8 cellular contexts compared by ENCODE assay signal in genomic region chr19:11346104-11346940, GRCh38. TPM values are rescaled to one million over a fixed set of nuclear protein-coding genes. Genes with fewer than 3 reads are reported as not detected.
DNase-seq lines count a peak whose midpoint lies in the region; ATAC-seq and TF ChIP-seq lines count a peak whose summit lies in the region.

Gene CCDC159, plus strand, starts transcription at chr19:11346519. Its CDS starts 88 bp downstream, at chr19:11346607.
Gene TMEM205, minus strand, starts transcription at chr19:11346268. Its CDS starts 649 bp downstream, at chr19:11345619.

- DNase-seq in CD4-positive, alpha-beta T cell: peak; percentile 96 to 99 (median 98)
- DNase-seq in NCI-H82 (lab: John Stamatoyannopoulos, UW) (peak; percentile 99), dorsolateral prefrontal cortex (peak; percentile 96 to 99 (median 99))
- DNase-seq in activated CD4-positive, alpha-beta memory T cell treated with anti-CD3 and anti-CD28 coated beads for 36 hours: peak; percentile 100
- DNase-seq in stimulated activated CD4-positive, alpha-beta T cell treated with anti-CD3 and anti-CD28 coated beads, Interleukin-4, amount 100 ng/mL, for 24 hours: peak; percentile 99

- peaks cover 3 to 9% (median 4%) of the 10 kb centered on the region in 4 donors for H3K36me3 ChIP-seq in liver (ENCODE audit: control insufficient read depth in 4 of 4, insufficient read depth in 3 of 4, low read depth in 1 of 4, low read length in 3 of 4)

- H3K9ac ChIP-seq in liver (ENCODE audit: low read depth in 1 of 2, low read length in 2 of 2): peak within 1 kb of the TSS; percentile 86 to 91

- peak within 1 kb of the TSS; percentile 74 for H3K27ac Mint-ChIP-seq in CD4-positive, alpha-beta T cell
- peak within 1 kb of the TSS; percentile 85 for H3K27ac Mint-ChIP-seq in activated CD4-positive, alpha-beta memory T cell treated with anti-CD3 and anti-CD28 coated beads for 36 hours

- H3K4me3 ChIP-seq in dorsolateral prefrontal cortex: peak within 1 kb of the TSS; percentile 39 to 94 (median 82)
- H3K4me3 ChIP-seq in liver (ENCODE audit: low read depth in 1 of 3, low read length in 3 of 3): peak within 1 kb of the TSS; percentile 58 to 96 (median 84)

- POLR2A ChIA-PET in CD4-positive, alpha-beta T cell (lab: Charles Lee): interaction anchor here (0.6 to 4.5 kb wide), 6 partner anchors 15 to 182 kb away, joined by 3 to 86 read pairs (median 4); partner anchors contain the start of genes ECSIT, PRKCSH and SWSAP1
- POLR2A ChIA-PET in activated CD4-positive, alpha-beta memory T cell treated with anti-CD3 and anti-CD28 coated beads for 36 hours (lab: Charles Lee): interaction anchor here (0.5 to 1.9 kb wide), 6 partner anchors 22 to 257 kb away, joined by 3 to 10 read pairs (median 3); partner anchors contain the start of genes LDLR and SWSAP1

- H3K4me3 Mint-ChIP-seq in CD4-positive, alpha-beta T cell: peak within 1 kb of the TSS; percentile 89
- H3K4me3 Mint-ChIP-seq in activated CD4-positive, alpha-beta memory T cell treated with anti-CD3 and anti-CD28 coated beads for 36 hours: peak within 1 kb of the TSS; percentile 80

- intact Hi-C loops in CD4-positive, alpha-beta T cell (cut with DNase I, micrococcal nuclease): loop anchor here (1.0 to 2.0 kb wide), 4 partner anchors 26 to 89 kb away; partner anchors contain the start of genes ODAD3 (in 2 of the 2) and PRKCSH (in 2 of the 2)
- intact Hi-C loops in activated CD4-positive, alpha-beta memory T cell treated with anti-CD3 and anti-CD28 coated beads for 36 hours (cut with micrococcal nuclease): loop anchor here (1.0 kb wide), 2 partner anchors 9 to 28 kb away; partner anchors contain the start of genes PLPPR2 and SWSAP1
- intact Hi-C loops in dorsolateral prefrontal cortex (cut with DNase I): loop anchor here (2.0 to 5.0 kb wide), 3 partner anchors 28 to 54 kb away; partner anchors contain the start of genes EPOR (in 1 of the 2) and SWSAP1 (in 1 of the 2)

- CTCF ChIA-PET in CD4-positive, alpha-beta T cell (lab: Charles Lee): interaction anchor here (0.7 to 2.6 kb wide), 5 partner anchors 35 to 136 kb away, joined by 3 to 19 read pairs (median 5); partner anchors contain the start of genes ODAD3 and PRKCSH
- CTCF ChIA-PET in activated CD4-positive, alpha-beta memory T cell treated with anti-CD3 and anti-CD28 coated beads for 36 hours (lab: Charles Lee): interaction anchor here (0.9 to 2.4 kb wide), 7 partner anchors 22 to 136 kb away, joined by 3 to 15 read pairs (median 7); partner anchors contain the start of gene SWSAP1

- H3K27ac ChIP-seq in CD4-positive, alpha-beta T cell (ENCODE audit: low read depth, low read length): peak within 1 kb of the TSS; percentile 36
- H3K27ac ChIP-seq in dorsolateral prefrontal cortex: peak within 1 kb of the TSS in 58 of 59 donors; percentile 13 to 93 (median 83)
- H3K27ac ChIP-seq in liver (ENCODE audit: low read depth in 1 of 2, low read length in 2 of 2): peak within 1 kb of the TSS; percentile 81 to 83

- peaks cover 6% of the 10 kb centered on the region for H3K9me3 ChIP-seq in CD4-positive, alpha-beta T cell (ENCODE audit: control insufficient read depth, low read length)
- no peaks in the 10 kb centered on the region for H3K9me3 ChIP-seq in liver (ENCODE audit: control insufficient read depth in 4 of 4, low read length in 3 of 4)

- H3K27me3 Mint-ChIP-seq in CD4-positive, alpha-beta T cell: no peaks in the 10 kb centered on the region
- H3K27me3 Mint-ChIP-seq in activated CD4-positive, alpha-beta memory T cell treated with anti-CD3 and anti-CD28 coated beads for 36 hours: no peaks in the 10 kb centered on the region

- H3K4me1 ChIP-seq in liver (ENCODE audit: control insufficient read depth in 4 of 4, insufficient read depth in 4 of 4, low read length in 3 of 4): peaks cover 0 to 27% (median 22%) of the 10 kb centered on the region in 4 donors

- WGBS in liver: under 1% methylated on average over 50 of the region's 50 CpGs

- H3K4me1 Mint-ChIP-seq in CD4-positive, alpha-beta T cell (ENCODE audit: low read depth): peaks cover 28% of the 10 kb centered on the region
- peaks cover 25% of the 10 kb centered on the region for H3K4me1 Mint-ChIP-seq in activated CD4-positive, alpha-beta memory T cell treated with anti-CD3 and anti-CD28 coated beads for 36 hours (ENCODE audit: low read depth)

- peak; percentile 98 for ATAC-seq in CD4-positive, alpha-beta T cell (ENCODE audit: poor library complexity)
- ATAC-seq in GM19397 (IDR thresholded peaks at IDR 0.05; ENCODE audit: unreplicated experiment) (peak; percentile 89), HG03571 (IDR thresholded peaks at IDR 0.05; ENCODE audit: unreplicated experiment) (peak; percentile 77)

- no peaks in the 10 kb centered on the region for H3K9me3 Mint-ChIP-seq in CD4-positive, alpha-beta T cell
- peaks cover 14% of the 10 kb centered on the region for H3K9me3 Mint-ChIP-seq in activated CD4-positive, alpha-beta memory T cell treated with anti-CD3 and anti-CD28 coated beads for 36 hours

- TF ChIP-seq CTCF in CD4-positive, alpha-beta T cell (IDR thresholded peaks at IDR 0.05): no peak
- TF ChIP-seq CTCF in dorsolateral prefrontal cortex (IDR thresholded peaks at IDR 0.05 in 54 of 56, conservative IDR thresholded peaks at IDR 0.05 in 2 of 56; ENCODE audit: low read depth in 1 of 56, partially characterized antibody in 56 of 56) (peak in 35 of 56 donors; percentile 6 to 64 (median 31)), liver (IDR thresholded peaks at IDR 0.05; ENCODE audit: low read depth, low read length, missing input control) (peak; percentile 3)

- no peak for TF ChIP-seq RAD21 in liver (IDR thresholded peaks at IDR 0.05)

- H3K27me3 ChIP-seq in CD4-positive, alpha-beta T cell (ENCODE audit: control insufficient read depth, insufficient read depth, low read length): no peaks in the 10 kb centered on the region
- H3K27me3 ChIP-seq in dorsolateral prefrontal cortex (no peaks in the 10 kb centered on the region), liver (ENCODE audit: control insufficient read depth in 4 of 4, insufficient read depth in 4 of 4, low read length in 3 of 4) (no peaks in the 10 kb centered on the region)

- H3K36me3 Mint-ChIP-seq in CD4-positive, alpha-beta T cell (ENCODE audit: low read depth): peaks cover 6% of the 10 kb centered on the region
- peaks cover 10% of the 10 kb centered on the region for H3K36me3 Mint-ChIP-seq in activated CD4-positive, alpha-beta memory T cell treated with anti-CD3 and anti-CD28 coated beads for 36 hours

TF ChIP-seq in liver, 16 proteins besides CTCF, POLR2A, EP300 and RAD21 (continues in another document):
- TF ChIP-seq FOXA1 (IDR thresholded peaks at IDR 0.05) (no peak), NR2F2 (IDR thresholded peaks at IDR 0.05) (peak; percentile 46), RXRA (IDR thresholded peaks at IDR 0.05) (peak; percentile 52 to 69), GABPA (IDR thresholded peaks at IDR 0.05 in 1 of 2, conservative IDR thresholded peaks at IDR 0.05 in 1 of 2) (peak; percentile 41 to 80), JUND (IDR thresholded peaks at IDR 0.05) (peak; percentile 96 to 98), TAF1 (conservative IDR thresholded peaks at IDR 0.05) (no peak), HNF4A (conservative IDR thresholded peaks at IDR 0.05) (peak; percentile 29 to 31), ATF3 (IDR thresholded peaks at IDR 0.05) (peak; percentile 74), REST (IDR thresholded peaks at IDR 0.05) (peak; percentile 69), YY1 (IDR thresholded peaks at IDR 0.05) (peak; percentile 95), FOXA2 (IDR thresholded peaks at IDR 0.05) (no peak), SP1 (IDR thresholded peaks at IDR 0.05) (peak; percentile 97)

RNA-seq across cellular contexts. Expression of gene CCDC159, which starts in this region (rescaled TPM):
- total RNA-seq in CD4-positive, alpha-beta T cell: 10 to 100 TPM; 35.5 to 42.4 TPM
- 10 to 100 TPM; 16.0 to 18.0 TPM for total RNA-seq in activated CD4-positive, alpha-beta memory T cell treated with anti-CD3 and anti-CD28 coated beads for 36 hours
- 100 to 1,000 TPM in 3 of 120 experiments, 10 to 100 TPM in 117; 31.2 to 104 (median 61.7) TPM for total RNA-seq in dorsolateral prefrontal cortex
- 10 to 100 TPM in 1 of 2 donors, 1 to 10 TPM in 1; 6.3 to 19.3 TPM for total RNA-seq in liver
- 10 to 100 TPM; 13.7 to 25.2 TPM for polyA plus RNA-seq in liver

RNA-seq across cellular contexts. Expression of gene TMEM205, which starts in this region (rescaled TPM):
- 10 to 100 TPM in 1 of 2 experiments, 1 to 10 TPM in 1; 8.8 to 10.4 TPM for total RNA-seq in CD4-positive, alpha-beta T cell
- 10 to 100 TPM; 31.1 to 33.2 TPM for total RNA-seq in activated CD4-positive, alpha-beta memory T cell treated with anti-CD3 and anti-CD28 coated beads for 36 hours
- total RNA-seq in dorsolateral prefrontal cortex (100 to 1,000 TPM in 46 of 120 experiments, 10 to 100 TPM in 74; 70.3 to 122 (median 96.4) TPM), liver (100 to 1,000 TPM; 110 to 268 TPM)
- polyA plus RNA-seq in liver: 100 to 1,000 TPM; 275 to 410 TPM

Comparison
In these comparisons a context has a peak if more than half of its experiments do, and no peak if none do; other contexts are left out.
1. Peak in every context shown above with its lines: DNase-seq, ATAC-seq, H3K4me3 ChIP-seq and H3K27ac ChIP-seq.